In the genomic region with DNA sequence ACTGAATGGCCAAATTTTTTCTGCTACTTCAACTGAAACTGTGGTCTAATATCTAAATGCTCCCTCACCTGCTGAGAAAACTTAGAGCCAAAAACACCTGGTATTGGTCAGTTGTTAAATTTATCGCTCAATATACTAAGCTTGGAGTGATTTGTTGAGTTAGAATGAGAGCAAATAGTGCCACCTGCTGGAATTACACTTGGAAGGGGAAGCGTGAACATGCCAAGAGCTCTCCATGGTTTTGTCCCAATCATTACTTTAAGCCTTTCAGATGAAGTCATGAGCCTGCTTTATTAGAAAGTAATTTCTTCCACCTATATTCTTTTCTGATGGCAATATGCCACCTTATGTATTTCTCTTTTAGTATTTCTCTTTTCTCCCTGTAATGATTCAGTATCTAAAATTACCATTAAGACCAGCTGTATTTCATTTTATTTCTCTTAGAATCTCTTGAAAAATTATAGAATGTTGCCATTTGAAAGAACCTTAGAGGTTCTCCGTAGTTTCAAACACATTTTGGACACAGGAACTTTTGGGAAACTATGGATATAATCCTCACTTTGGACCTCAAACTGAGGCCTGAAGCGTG, we compare ENCODE assay signal across 8 cellular contexts.
DNase-seq lines count a peak whose midpoint lies in the region; ATAC-seq and TF ChIP-seq lines count a peak whose summit lies in the region.

No MANE protein-coding gene starts in this region.

- H3F3A ChIP-seq in smooth muscle cell (ENCODE audit: low read depth), result no peaks in the 10 kb centered on the region

- BruUV-seq in Panc1 (replicated peaks; lab: Mats Ljungman, UMichigan), result no TSS peak

- 45% methylated on average over 4 of the region's 4 CpGs for WGBS in smooth muscle cell (ENCODE audit: low lambda C conversion rate)

- H3K27me3 ChIP-seq in Panc1 (ENCODE audit: control insufficient read depth, insufficient read depth, low read length) (no peaks in the 10 kb centered on the region), foreskin keratinocyte (no peaks in the 10 kb centered on the region), smooth muscle cell (ENCODE audit: low read depth) (no peaks in the 10 kb centered on the region)

- no peaks in the 10 kb centered on the region for H3K79me2 ChIP-seq in smooth muscle cell (ENCODE audit: low read depth)

- H2AFZ ChIP-seq in smooth muscle cell (ENCODE audit: low read depth), result no peak overlapping the region

- H3K27ac ChIP-seq in Panc1 (ENCODE audit: low read length) (no peak overlapping the region), foreskin keratinocyte (no peak overlapping the region), smooth muscle cell (ENCODE audit: low read depth) (no peak overlapping the region)

- no peaks in the 10 kb centered on the region for H3K9me3 ChIP-seq in Panc1 (ENCODE audit: control insufficient read depth, insufficient read depth, low read depth, low read length)
- H3K9me3 ChIP-seq in smooth muscle cell (replicated peaks; ENCODE audit: low read depth), result no peaks in the 10 kb centered on the region

- H3K4me2 ChIP-seq in smooth muscle cell, result no peak overlapping the region

- intact Hi-C loops in Panc1 (cut with micrococcal nuclease; ENCODE audit: unreplicated experiment), result loop anchor here (10.0 kb wide), 1 partner anchor 898 kb away; no protein-coding TSS in a partner anchor

- DNase-seq in SKM-1 treated with dmso at 0.1 percent for 144 hours (lab: John Stamatoyannopoulos, UW; ENCODE audit: unreplicated experiment) (peak; percentile 3), SKM-1 (lab: John Stamatoyannopoulos, UW; ENCODE audit: unreplicated experiment) (no peak), KBM-7 (peak; percentile 49), Panc1 (ENCODE audit: low read depth, low spot score) (peak; percentile 18), foreskin keratinocyte (peak; percentile 4 to 7), smooth muscle cell (lab: John Stamatoyannopoulos, UW; ENCODE audit: unreplicated experiment) (no peak), activated T-cell treated with anti-CD3 and anti-CD28 coated beads for 4 hours (no peak)
- no peak for DNase-seq in NK-92 treated with Interleukin-12 subunit alpha and Interleukin-12 subunit beta, amount 100 ng/mL, for 24 hours (lab: John Stamatoyannopoulos, UW)

- H3K4me3 ChIP-seq in Panc1 (ENCODE audit: low read depth in 2 of 2, low read length in 2 of 2), result no peak overlapping the region
- H3K4me3 ChIP-seq in smooth muscle cell, result no peak overlapping the region

- no peaks in the 10 kb centered on the region for H3K36me3 ChIP-seq in Panc1 (ENCODE audit: control insufficient read depth, insufficient read depth, low read length)
- no peaks in the 10 kb centered on the region for H3K36me3 ChIP-seq in smooth muscle cell (ENCODE audit: low read depth)

- 0 out of 2 replicates have a peak, but pooled peaks have one; percentile 78 for ATAC-seq in Panc1
- ATAC-seq in foreskin keratinocyte, result no peak

- no peaks in the 10 kb centered on the region for H4K20me1 ChIP-seq in smooth muscle cell (ENCODE audit: low read depth)

- CTCF ChIA-PET in Panc1 (lab: Charles Lee), result interaction anchor here (0.6 kb wide), 1 partner anchor 1401 kb away, joined by 3 read pairs; no protein-coding TSS in a partner anchor

- no peak overlapping the region for H3K9ac ChIP-seq in smooth muscle cell (ENCODE audit: low read depth)

- TF ChIP-seq CTCF in Panc1 (IDR thresholded peaks at IDR 0.05) (peak; percentile 67; the same call in 1 of the 2 replicates), foreskin keratinocyte (conservative IDR thresholded peaks at IDR 0.05) (peak; percentile 37), smooth muscle cell (IDR thresholded peaks at IDR 0.05; ENCODE audit: borderline replicate concordance, insufficient read depth, poor library complexity, severe bottlenecking) (peak; percentile 65)

- in situ Hi-C loops in KBM-7 (cut with MboI; ENCODE audit: low pct_unique_long_range_greater_than_20kb, low sequenced_read_pairs) (no loop called here), Panc1 (cut with HindIII; ENCODE audit: low pct_unique_long_range_greater_than_20kb, low sequenced_read_pairs) (no loop called here)

- POLR2A ChIA-PET in Panc1 (lab: Charles Lee), result no interaction called here

- no peaks in the 10 kb centered on the region for H3K4me1 ChIP-seq in Panc1 (ENCODE audit: control insufficient read depth, insufficient read depth, low read length)
- no peaks in the 10 kb centered on the region for H3K4me1 ChIP-seq in foreskin keratinocyte
- no peaks in the 10 kb centered on the region for H3K4me1 ChIP-seq in smooth muscle cell (ENCODE audit: low read depth)

Comparison
In these comparisons a context has a peak if more than half of its experiments do, and no peak if none do; other contexts are left out.
1. DNase-seq: peak in SKM-1 treated with dmso at 0.1 percent for 144 hours (single experiment), KBM-7 (single experiment), Panc1 (single experiment) and foreskin keratinocyte (2 of 2); none in SKM-1 (single experiment), smooth muscle cell (single experiment), activated T-cell treated with anti-CD3 and anti-CD28 coated beads for 4 hours (single experiment) and NK-92 treated with Interleukin-12 subunit alpha and Interleukin-12 subunit beta, amount 100 ng/mL, for 24 hours (single experiment).
2. Peak in every context shown above with its lines, with median percentiles within 50 percentile points of each other: CTCF ChIP-seq.